ENCODE assay signal across 1 cellular context in the genomic region with DNA sequence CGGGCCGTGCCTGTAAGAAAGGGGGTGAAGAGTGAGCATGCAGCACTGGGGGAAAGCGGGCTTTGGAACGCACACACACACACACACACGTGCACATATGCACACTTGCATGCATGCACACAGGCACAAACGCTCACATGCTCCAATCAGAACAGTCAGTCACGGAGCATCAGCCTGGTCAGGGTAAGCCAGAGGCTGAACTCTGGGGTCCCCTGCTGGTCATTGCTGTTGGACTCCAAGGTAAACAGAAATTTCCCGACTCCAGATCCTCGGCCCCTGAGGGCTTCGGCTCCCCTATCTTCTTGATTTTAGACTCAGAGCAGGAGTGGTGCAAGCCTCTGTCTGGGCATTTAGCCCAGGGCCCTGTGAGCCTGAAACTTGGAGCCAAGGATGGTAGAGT.
TF ChIP-seq lines count a peak whose summit lies in the region.

No MANE protein-coding gene starts in this region.

TF ChIP-seq in HEK293, 187 proteins besides CTCF, POLR2A, EP300 and RAD21 (continued from another document):
- TF ChIP-seq ZBTB8A (tag by site-specific recombination; IDR thresholded peaks at IDR 0.05) (no peak), ZNF521 (tag by site-specific recombination; IDR thresholded peaks at IDR 0.05) (no peak), TSHZ1 (tag by site-specific recombination; IDR thresholded peaks at IDR 0.05; ENCODE audit: borderline replicate concordance) (no peak), ZNF350 (tag by site-specific recombination; IDR thresholded peaks at IDR 0.05) (no peak)
TF ChIP-seq in HEK293: peak in this region for 0.
